ENCODE assay signal across 8 cellular contexts in genomic region chr19:9584073-9584833, GRCh38. TPM values are rescaled to one million over a fixed set of nuclear protein-coding genes. Genes with fewer than 3 reads are reported as not detected.
DNase-seq lines count a peak whose midpoint lies in the region; ATAC-seq, FAIRE-seq and TF ChIP-seq lines count a peak whose summit lies in the region.

Gene ZNF121 (minus strand): TSS chr19:9584504. CDS start chr19:9568097, 16,407 bp downstream.

- H3K4me3 ChIP-seq in pancreas (peak within 1 kb of the TSS; percentile 55 to 90 (median 69)), tibial artery (peak within 1 kb of the TSS; percentile 72 to 96)

- CTCF ChIA-PET in HEK293T (lab: Yijun Ruan, JAX) = interaction anchor here (0.6 kb wide), 1 partner anchor 130 kb away, joined by 3 read pairs; no protein-coding TSS in a partner anchor

- no peak for FAIRE-seq in pancreas (lab: Jason Lieb, UNC)

- DNase-seq in GM03348 (ENCODE audit: low spot score) (peak; percentile 91), HEK293T (ENCODE audit: extremely low spot score) (peak; percentile 85), NCI-H1092 (lab: John Stamatoyannopoulos, UW) (peak; percentile 86), SW 1271 (lab: John Stamatoyannopoulos, UW) (peak; percentile 38 to 82), Right ventricle myocardium superior (peak; percentile 92), pancreas (peak; percentile 71 to 92 (median 82)), tibial artery (peak; percentile 75 to 89)
- peak; percentile 55 for DNase-seq in activated naive CD8-positive, alpha-beta T cell treated with anti-CD3 and anti-CD28 coated beads, Interleukin-2, amount 50 U/mL, for 16 hours (ENCODE audit: low read depth, low spot score)

- TF ChIP-seq CTCF in pancreas (IDR thresholded peaks at IDR 0.05) (no peak), tibial artery (IDR thresholded peaks at IDR 0.05) (peak in 1 of 2 experiments; percentile 4)

- H3K4me1 ChIP-seq in pancreas = peaks cover 0 to 2% (median 0%) of the 10 kb centered on the region in 3 donors
- H3K4me1 ChIP-seq in tibial artery = peaks cover 0 to 23% (median 11%) of the 10 kb centered on the region in 4 donors

- ATAC-seq in Right ventricle myocardium superior (ENCODE audit: poor library complexity) (peak; percentile 98), pancreas (peak; percentile 95 to 98 (median 98))

- H3K27ac ChIP-seq in pancreas (peak within 1 kb of the TSS; percentile 73 to 90 (median 82)), tibial artery (peak within 1 kb of the TSS; percentile 84 to 94)

- H3K9me3 ChIP-seq in pancreas = no peaks in the 10 kb centered on the region
- H3K9me3 ChIP-seq in tibial artery = peaks cover 0 to 8% (median 0%) of the 10 kb centered on the region in 3 donors

- POLR2A ChIA-PET in HEK293T (lab: Yijun Ruan, JAX) = interaction anchor here (0.9 to 1.1 kb wide), 2 partner anchors 25 to 209 kb away, joined by 3 to 4 read pairs; no protein-coding TSS in a partner anchor

- H3K27me3 ChIP-seq in pancreas (no peaks in the 10 kb centered on the region), tibial artery (peaks cover 0 to 2% of the 10 kb centered on the region in 2 donors)

- H3K36me3 ChIP-seq in pancreas (peaks cover 0 to under 1% (median 0%) of the 10 kb centered on the region in 3 donors), tibial artery (peaks cover 10 to 25% (median 22%) of the 10 kb centered on the region in 3 donors)

- WGBS in pancreas, 2 donors = 1% methylated on average over 51 of the region's 51 CpGs

- intact Hi-C loops in Right ventricle myocardium superior (cut with DNase I) (no loop called here), pancreas (cut with DNase I) (no loop called here), tibial artery (cut with DNase I; ENCODE audit: low total_unique reads) (loop anchor here (5.0 to 10.0 kb wide), 2 partner anchors 201 to 257 kb away; no protein-coding TSS in a partner anchor)

TF ChIP-seq in HEK293T, 16 proteins besides CTCF, POLR2A, EP300 and RAD21:
- TF ChIP-seq L3MBTL2 (conservative IDR thresholded peaks at IDR 0.05) (peak; percentile 89), SUZ12 (IDR thresholded peaks at IDR 0.05) (no peak), NFRKB (IDR thresholded peaks at IDR 0.05) (peak; percentile 54; the same call in 1 of the 2 replicates)

RNA-seq across cellular contexts. Expression of gene ZNF121, which starts in this region (rescaled TPM):
- total RNA-seq in Right ventricle myocardium superior (16.7 TPM), pancreas (10 to 100 TPM in 5 of 6 donors, 1 to 10 TPM in 1; 9.8 to 17.4 (median 11.1) TPM)
- polyA plus RNA-seq in pancreas = 1 to 10 TPM; 5.4 to 5.6 TPM

Comparison
In these comparisons a context has a peak if more than half of its experiments do, and no peak if none do; other contexts are left out.
1. Peak in every context shown above with its lines: DNase-seq, ATAC-seq, H3K4me3 ChIP-seq and H3K27ac ChIP-seq.